In genomic region chr5:52810426-52810825, GRCh38 we compare ENCODE assay signal across 21 cellular contexts. TPM values are rescaled to one million over a fixed set of nuclear protein-coding genes. Genes with fewer than 3 reads are reported as not detected.
DNase-seq lines count a peak whose midpoint lies in the region; ATAC-seq and TF ChIP-seq lines count a peak whose summit lies in the region.
"Had no signal": no experiment of that assay in that cellular context is flagged by ENCODE, and none has a peak within 500 bp of the region (broad histone marks: within the 10 kb centered on the region; RNA-seq: fewer than 3 reads in every experiment).

No MANE protein-coding gene starts in this region.

- no peak overlapping the region for H3K9ac ChIP-seq in mammary epithelial cell (ENCODE audit: insufficient read depth, low read length)
- no peak overlapping the region for H3K9ac ChIP-seq in colonic mucosa (ENCODE audit: low read depth in 2 of 2, low read length in 2 of 2)
- H3K9ac ChIP-seq: parathyroid adenoma had no signal

- in situ Hi-C loops in mammary epithelial cell (cut with MboI; ENCODE audit: low sequenced_read_pairs in 2 of 2) (no loop called here), transverse colon (cut with MboI; ENCODE audit: low pct_ligation_motif_present in 1 of 4, low pct_unique_long_range_greater_than_20kb in 1 of 4, low sequenced_read_pairs in 3 of 4) (no loop called here)

- H3K27ac ChIP-seq in mammary epithelial cell (ENCODE audit: insufficient read depth, low read depth, low read length), result no peak overlapping the region
- H3K27ac ChIP-seq in breast epithelium, result no peak overlapping the region
- H3K27ac ChIP-seq in colonic mucosa, result peak overlapping the region; percentile 34
- peak overlapping the region; percentile 74 for H3K27ac ChIP-seq in muscle layer of duodenum (ENCODE audit: low read length)
- peak overlapping the region; percentile 51 to 98 (median 82) for H3K27ac ChIP-seq in transverse colon
- H3K27ac ChIP-seq: foreskin keratinocyte, parathyroid adenoma had no signal

- 75% methylated on average over 1 of the region's 1 CpG for WGBS in mammary epithelial cell (ENCODE audit: low coverage, missing lambda C conversion rate)
- 43 to 93% methylated on average over 1 of the region's 1 CpG for WGBS in transverse colon (ENCODE audit: low coverage in 1 of 2), 2 donors

- TF ChIP-seq POLR2A in breast epithelium (IDR thresholded peaks at IDR 0.05) (no peak), transverse colon (IDR thresholded peaks at IDR 0.05) (no peak)

- no TSS peak for BruUV-seq in mammary epithelial cell (replicated peaks; lab: Mats Ljungman, UMichigan)

- H4K20me1 ChIP-seq in mammary epithelial cell (ENCODE audit: insufficient read depth, low read length), result no peaks in the 10 kb centered on the region

- intact Hi-C loops in mammary epithelial cell (cut with micrococcal nuclease) (no loop called here), breast epithelium (cut with DNase I; ENCODE audit: low total_unique reads) (no loop called here), colonic mucosa (cut with DNase I) (no loop called here), transverse colon (cut with DNase I; ENCODE audit: low total_unique reads) (no loop called here)

- H3K27me3 ChIP-seq in mammary epithelial cell (ENCODE audit: insufficient read depth, low read length) (no peaks in the 10 kb centered on the region), breast epithelium (no peaks in the 10 kb centered on the region), colonic mucosa (no peaks in the 10 kb centered on the region), muscle layer of duodenum (ENCODE audit: low read depth, low read length) (no peaks in the 10 kb centered on the region), transverse colon (no peaks in the 10 kb centered on the region)
- H3K27me3 ChIP-seq: foreskin keratinocyte had no signal

- no peak overlapping the region for H3K4me3 ChIP-seq in mammary epithelial cell (replicated peaks in 1 of 3; ENCODE audit: insufficient read depth in 1 of 3, low read depth in 2 of 3, low read length in 3 of 3)
- H3K4me3 ChIP-seq in breast epithelium, result no peak overlapping the region
- no peak overlapping the region for H3K4me3 ChIP-seq in colonic mucosa
- no peak overlapping the region for H3K4me3 ChIP-seq in muscle layer of duodenum (ENCODE audit: low read depth in 1 of 2, low read length in 2 of 2)
- H3K4me3 ChIP-seq in transverse colon, result no peak overlapping the region
- H3K4me3 ChIP-seq: GM23338, skin epidermis had no signal

- no peak for DNase-seq in mammary epithelial cell
- no peak for DNase-seq in breast epithelium (ENCODE audit: low spot score in 2 of 2)
- no peak for DNase-seq in colonic mucosa
- DNase-seq in transverse colon, result no peak
- DNase-seq in NOMO-1 treated with dmso at 0.1 percent for 144 hours (lab: John Stamatoyannopoulos, UW; ENCODE audit: unreplicated experiment), result no peak
- DNase-seq: activated gamma-delta T cell treated with Interleukin-2 at 50 U/mL for 16 hours; anterior cingulate cortex; C1 segment of cervical spinal cord; DMS153; MM.1S; NCI-H187 treated with DMSO at 0.1 percent for 48 hours; NCI-H345; RPMI8226; stimulated activated CD8-positive, alpha-beta memory T cell treated with anti-CD3 and anti-CD28 coated beads, Interleukin-4, amount 100 ng/mL, for 48 hours had no signal

- TF ChIP-seq CTCF in mammary epithelial cell (conservative IDR thresholded peaks at IDR 0.05 in 1 of 2, IDR thresholded peaks at IDR 0.05 in 1 of 2; ENCODE audit: extremely low read depth in 1 of 2, insufficient read depth in 1 of 2, low read depth in 1 of 2, low read length in 2 of 2) (no peak), breast epithelium (IDR thresholded peaks at IDR 0.05) (no peak), colonic mucosa (IDR thresholded peaks at IDR 0.05) (no peak), transverse colon (IDR thresholded peaks at IDR 0.05) (no peak)

- dilution Hi-C loops in mammary epithelial cell (cut with HindIII; ENCODE audit: low sequenced_read_pairs), result loop anchor here (5.0 kb wide), 1 partner anchor 83 kb away; no protein-coding TSS in a partner anchor

- ATAC-seq in GM21390 (IDR thresholded peaks at IDR 0.05; ENCODE audit: unreplicated experiment) (no peak), HG03521 (IDR thresholded peaks at IDR 0.05; ENCODE audit: unreplicated experiment) (no peak)
- ATAC-seq: GM23338 had no signal

- no peak overlapping the region for H2AFZ ChIP-seq in mammary epithelial cell (ENCODE audit: low read depth, low read length)
- H2AFZ ChIP-seq: GM23338, parathyroid adenoma had no signal

- H3K9me3 ChIP-seq in mammary epithelial cell (replicated peaks; ENCODE audit: insufficient read depth, low read length) (no peaks in the 10 kb centered on the region), breast epithelium (no peaks in the 10 kb centered on the region), colonic mucosa (no peaks in the 10 kb centered on the region), muscle layer of duodenum (ENCODE audit: control insufficient read depth in 1 of 2, low read length in 2 of 2) (no peaks in the 10 kb centered on the region), transverse colon (no peaks in the 10 kb centered on the region)

- CTCF ChIA-PET in mammary epithelial cell (lab: Charles Lee; ENCODE audit: low non-redundant PET), result no interaction called here

- peak overlapping the region; percentile 46 for H3K4me2 ChIP-seq in mammary epithelial cell (ENCODE audit: insufficient read depth, low read depth, low read length)
- H3K4me2 ChIP-seq: GM23338 had no signal

- peaks cover 7% of the 10 kb centered on the region for H3K79me2 ChIP-seq in mammary epithelial cell (ENCODE audit: insufficient read depth, low read length)

- H3K4me1 ChIP-seq in mammary epithelial cell (ENCODE audit: insufficient read depth, low read length) (peaks cover 24% of the 10 kb centered on the region), breast epithelium (no peaks in the 10 kb centered on the region), colonic mucosa (no peaks in the 10 kb centered on the region), muscle layer of duodenum (ENCODE audit: control insufficient read depth in 1 of 2, insufficient read depth in 2 of 2, low read length in 2 of 2) (peaks cover under 1 to 73% of the 10 kb centered on the region in 2 donors), transverse colon (peaks cover 5 to 77% (median 34%) of the 10 kb centered on the region in 4 donors)

- TF ChIP-seq EP300 in transverse colon (IDR thresholded peaks at IDR 0.05; ENCODE audit: low read depth), result no peak

- H3K36me3 ChIP-seq in mammary epithelial cell (ENCODE audit: insufficient read depth, low read length) (no peaks in the 10 kb centered on the region), breast epithelium (no peaks in the 10 kb centered on the region), colonic mucosa (no peaks in the 10 kb centered on the region), muscle layer of duodenum (ENCODE audit: control insufficient read depth in 1 of 2, insufficient read depth in 2 of 2, low read length in 2 of 2) (peaks cover 0 to 1% of the 10 kb centered on the region in 2 donors), transverse colon (no peaks in the 10 kb centered on the region)

RNA-seq across cellular contexts. Expression of gene ITGA1, which starts 22.7 kb away (rescaled TPM):
- total RNA-seq in mammary epithelial cell, result 10 to 100 TPM in 1 of 2 donors, 1 to 10 TPM in 1; 2.7 to 14.6 TPM
- polyA plus RNA-seq in mammary epithelial cell, result 3.9 TPM
- 3.5 TPM for polyA minus RNA-seq in mammary epithelial cell
- total RNA-seq in breast epithelium, result 10 to 100 TPM; 26.2 to 49.2 (median 36.6) TPM
- total RNA-seq in colonic mucosa, result 10 to 100 TPM; 19.2 to 52.5 TPM
- 10 to 100 TPM; 42.6 to 83.2 (median 48.0) TPM for total RNA-seq in transverse colon

RNA-seq across cellular contexts. Expression of gene PELO, which starts 22.7 kb away (rescaled TPM):
- total RNA-seq in mammary epithelial cell (10 to 100 TPM; 20.5 to 24.4 TPM), breast epithelium (10 to 100 TPM; 11.7 to 16.7 (median 12.1) TPM), colonic mucosa (10 to 100 TPM; 15.2 to 24.7 TPM), transverse colon (10 to 100 TPM; 10.1 to 62.3 (median 16.8) TPM)
- 21.1 TPM for polyA plus RNA-seq in mammary epithelial cell
- polyA minus RNA-seq in mammary epithelial cell, result 25.4 TPM

Comparison
In these comparisons a context has a peak if more than half of its experiments do, and no peak if none do; other contexts are left out.
1. H3K27ac ChIP-seq: peak in colonic mucosa (single experiment), muscle layer of duodenum (single experiment) and transverse colon (4 of 4); none in mammary epithelial cell (single experiment) and breast epithelium (0 of 2).